ENCODE assay signal across 11 cellular contexts in the genomic region with DNA sequence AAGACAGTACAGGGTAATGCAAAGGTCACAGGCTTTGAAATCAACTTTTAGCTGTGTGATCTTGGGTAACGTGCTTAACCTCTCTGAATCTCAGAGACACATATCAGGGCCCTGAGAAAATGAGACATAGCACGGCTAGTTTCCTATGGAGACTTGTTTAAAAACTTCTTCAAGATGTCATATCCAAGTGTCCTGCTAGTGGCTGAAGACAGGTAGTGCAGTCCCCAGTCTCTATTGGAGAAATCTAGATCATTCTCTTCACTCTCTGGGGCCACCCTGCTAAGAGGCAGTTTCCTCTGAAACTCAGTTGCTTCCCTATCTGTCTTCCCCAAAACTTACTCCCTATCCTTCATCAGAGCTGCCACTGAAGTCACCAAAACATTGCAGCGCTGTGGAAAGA. TPM values are rescaled to one million over a fixed set of nuclear protein-coding genes. Genes with fewer than 3 reads are reported as not detected.
DNase-seq lines count a peak whose midpoint lies in the region; ATAC-seq, FAIRE-seq and TF ChIP-seq lines count a peak whose summit lies in the region.
"Had no signal": no experiment of that assay in that cellular context is flagged by ENCODE, and none has a peak within 500 bp of the region (broad histone marks: within the 10 kb centered on the region; RNA-seq: fewer than 3 reads in every experiment).

No MANE protein-coding gene starts in this region.

- intact Hi-C loops in HepG2 (cut with micrococcal nuclease; ENCODE audit: unreplicated experiment): no loop called here

- no peak overlapping the region for H3K9ac ChIP-seq in HepG2 (ENCODE audit: insufficient read depth, low read depth, low read length)

- H3K36me3 ChIP-seq in osteoblast (ENCODE audit: insufficient read depth, low read length) (no peaks in the 10 kb centered on the region), HepG2 (replicated peaks in 1 of 2; ENCODE audit: control insufficient read depth in 1 of 2, insufficient read depth in 2 of 2, low read length in 2 of 2) (no peaks in the 10 kb centered on the region)
- H3K36me3 ChIP-seq: SJSA1 had no signal

- H2AFZ ChIP-seq in osteoblast (ENCODE audit: low read length): no peak overlapping the region
- no peak overlapping the region for H2AFZ ChIP-seq in HepG2 (ENCODE audit: low read length)

- in situ Hi-C loops in HepG2 (cut with HindIII; ENCODE audit: extremely low pct_ligation_motif_present, low pct_unique_long_range_greater_than_20kb): no loop called here

- no peak for TF ChIP-seq EP300 in HepG2 (IDR thresholded peaks at IDR 0.05; ENCODE audit: low read depth in 2 of 2, low read length in 2 of 2)
- TF ChIP-seq EP300 in HepG2 (CRISPR knock-in tag; IDR thresholded peaks at IDR 0.05; ENCODE audit: borderline replicate concordance): no peak

- no peaks in the 10 kb centered on the region for H3K9me3 ChIP-seq in osteoblast (ENCODE audit: low read depth, low read length)
- H3K9me3 ChIP-seq in HepG2 (ENCODE audit: low read length): no peaks in the 10 kb centered on the region
- H3K9me3 ChIP-seq: SJSA1 had no signal

- DNase-seq in osteoblast (ENCODE audit: insufficient read length, low spot score, missing footprints) (no peak), Ammon's horn (ENCODE audit: low spot score) (no peak), HepG2 (ENCODE audit: low spot score) (no peak)
- no peak for DNase-seq in activated CD4-positive, CD25-positive, alpha-beta regulatory T cell treated with anti-CD3 and anti-CD28 coated beads, Interleukin-2, amount 50 U/mL, for 72 hours
- DNase-seq: NCI-H1436 had no signal

- H3K4me2 ChIP-seq in osteoblast (ENCODE audit: insufficient read depth, low read length) (no peak overlapping the region), HepG2 (ENCODE audit: low read depth, low read length) (no peak overlapping the region)

- H3K79me2 ChIP-seq in osteoblast (ENCODE audit: insufficient read depth, low read length) (no peaks in the 10 kb centered on the region), HepG2 (ENCODE audit: insufficient read depth, low read length) (no peaks in the 10 kb centered on the region)

- H3K4me3 ChIP-seq in WI38 (ENCODE audit: low read depth, low read length): no peak overlapping the region
- no peak overlapping the region for H3K4me3 ChIP-seq in osteoblast (ENCODE audit: insufficient read depth, low read length)
- H3K4me3 ChIP-seq in HepG2 (replicated peaks in 1 of 3; ENCODE audit: insufficient read depth in 1 of 3, low read depth in 2 of 3, low read length in 3 of 3): no peak overlapping the region
- H3K4me3 ChIP-seq: coronary artery, SJSA1 had no signal

- 42% methylated on average over 3 of the region's 3 CpGs for WGBS in HepG2 (ENCODE audit: low lambda C conversion rate)

- H3K27ac ChIP-seq in osteoblast (ENCODE audit: low read depth, low read length): peak overlapping the region; percentile 43
- no peak overlapping the region for H3K27ac ChIP-seq in HepG2 (ENCODE audit: extremely low read length, insufficient read depth, low read length)
- H3K27ac ChIP-seq: coronary artery, SJSA1 had no signal

- H3K27me3 ChIP-seq in osteoblast (ENCODE audit: insufficient read depth, low read length) (no peaks in the 10 kb centered on the region), HepG2 (ENCODE audit: control insufficient read depth in 1 of 2, insufficient read depth in 2 of 2, low read length in 2 of 2) (peaks cover 0 to 3% of the 10 kb centered on the region in 2 experiments; a peak in 3 of 5 replicates)
- H3K27me3 ChIP-seq: SJSA1 had no signal

- CTCF ChIA-PET in HepG2 (lab: Yijun Ruan, JAX; ENCODE audit: low intra/inter-chr PET ratio, low total read pairs): interaction anchor here (1.2 kb wide), 1 partner anchor 146 kb away, joined by 3 read pairs; no protein-coding TSS in a partner anchor

- H4K20me1 ChIP-seq in osteoblast (ENCODE audit: insufficient read depth, low read length) (no peaks in the 10 kb centered on the region), HepG2 (ENCODE audit: insufficient read depth, low read length) (no peaks in the 10 kb centered on the region)

- no TSS peak for BruUV-seq in HepG2 (replicated peaks; lab: Mats Ljungman, UMichigan)

- FAIRE-seq in HepG2 (lab: Jason Lieb, UNC): no peak

- peak; percentile 36 for TF ChIP-seq CTCF in WI38 (IDR thresholded peaks at IDR 0.05; ENCODE audit: low read depth, low read length)
- peak; percentile 34 for TF ChIP-seq CTCF in osteoblast (IDR thresholded peaks at IDR 0.05; ENCODE audit: extremely low read depth, low read depth, low read length)
- TF ChIP-seq CTCF in HepG2 (CRISPR knock-in tag; IDR thresholded peaks at IDR 0.05): no peak

- H3K4me1 ChIP-seq in osteoblast (ENCODE audit: insufficient read depth, low read length): peaks cover 31% of the 10 kb centered on the region
- no peaks in the 10 kb centered on the region for H3K4me1 ChIP-seq in HepG2 (ENCODE audit: insufficient read depth, low read length)

- no peak for TF ChIP-seq POLR2A in HepG2 (IDR thresholded peaks at IDR 0.05; ENCODE audit: insufficient read depth in 1 of 2, low read depth in 2 of 2, low read length in 2 of 2)

- POLR2A ChIA-PET in HepG2 (lab: Yijun Ruan, JAX): no interaction called here

- ATAC-seq in GM18498 (IDR thresholded peaks at IDR 0.05; ENCODE audit: unreplicated experiment) (peak; percentile 50), HG03175 (IDR thresholded peaks at IDR 0.05; ENCODE audit: unreplicated experiment) (peak; percentile 75), HepG2 (no peak)

- no peak for TF ChIP-seq RAD21 in HepG2 (CRISPR knock-in tag; IDR thresholded peaks at IDR 0.05)

TF ChIP-seq in HepG2, 621 proteins besides CTCF, POLR2A, EP300 and RAD21 (continues in another document):
- TF ChIP-seq, protein P1, sequence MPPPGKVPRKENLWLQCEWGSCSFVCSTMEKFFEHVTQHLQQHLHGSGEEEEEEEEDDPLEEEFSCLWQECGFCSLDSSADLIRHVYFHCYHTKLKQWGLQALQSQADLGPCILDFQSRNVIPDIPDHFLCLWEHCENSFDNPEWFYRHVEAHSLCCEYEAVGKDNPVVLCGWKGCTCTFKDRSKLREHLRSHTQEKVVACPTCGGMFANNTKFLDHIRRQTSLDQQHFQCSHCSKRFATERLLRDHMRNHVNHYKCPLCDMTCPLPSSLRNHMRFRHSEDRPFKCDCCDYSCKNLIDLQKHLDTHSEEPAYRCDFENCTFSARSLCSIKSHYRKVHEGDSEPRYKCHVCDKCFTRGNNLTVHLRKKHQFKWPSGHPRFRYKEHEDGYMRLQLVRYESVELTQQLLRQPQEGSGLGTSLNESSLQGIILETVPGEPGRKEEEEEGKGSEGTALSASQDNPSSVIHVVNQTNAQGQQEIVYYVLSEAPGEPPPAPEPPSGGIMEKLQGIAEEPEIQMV (CRISPR knock-in tag; IDR thresholded peaks at IDR 0.05; ENCODE audit: low read depth): no peak
- TF ChIP-seq ZMYM4 (CRISPR knock-in tag; IDR thresholded peaks at IDR 0.05): no peak
- no peak for TF ChIP-seq NCOA5 (CRISPR knock-in tag; IDR thresholded peaks at IDR 0.05)
- no peak for TF ChIP-seq KDM3A (CRISPR knock-in tag; IDR thresholded peaks at IDR 0.05; ENCODE audit: low read depth)

RNA-seq across cellular contexts. Expression of gene GRXCR2, which starts 30.3 kb away (rescaled TPM):
- total RNA-seq in osteoblast (not detected in 2 replicates), HepG2 (2016; rRNA removed; fragmentation: Illumina TruSeq; extraction: Trizol) (not detected in 2 replicates)
- total RNA-seq in HepG2 (2016; cell fraction: cytosol; rRNA removed; fragmentation: Illumina TruSeq; extraction: Trizol; ENCODE audit: low read depth): not detected in 2 replicates
- total RNA-seq in HepG2 (2016; cell fraction: insoluble cytoplasmic fraction; rRNA removed; fragmentation: Illumina TruSeq; extraction: Trizol): not detected in 2 replicates
- total RNA-seq in HepG2 (2016; cell fraction: membrane; rRNA removed; fragmentation: Illumina TruSeq; extraction: Trizol): not detected in 2 replicates
- total RNA-seq in HepG2 (2016; cell fraction: nucleus; rRNA removed; fragmentation: Illumina TruSeq; extraction: Trizol): not detected in 2 replicates
- not detected in 2 replicates for polyA plus RNA-seq in HepG2 (2011; rRNA removed)
- not detected in 2 replicates for polyA plus RNA-seq in HepG2 (2011; cell fraction: cytosol; rRNA removed)
- polyA plus RNA-seq in HepG2 (2011; cell fraction: nucleus; rRNA removed): not detected in 2 replicates
- not detected in 2 replicates for polyA plus RNA-seq in HepG2 (2012)
- polyA plus RNA-seq in HepG2 (2016; cell fraction: cytosol; fragmentation: Illumina TruSeq; extraction: Trizol; ENCODE audit: low read depth): not detected in 2 replicates
- polyA plus RNA-seq in HepG2 (2016; cell fraction: insoluble cytoplasmic fraction; fragmentation: Illumina TruSeq; extraction: Trizol; ENCODE audit: low read depth): not detected in 2 replicates
- not detected in 2 replicates for polyA plus RNA-seq in HepG2 (2016; cell fraction: membrane; fragmentation: Illumina TruSeq; extraction: Trizol; ENCODE audit: low read depth)
- not detected in 2 replicates for polyA plus RNA-seq in HepG2 (2016; cell fraction: nucleus; fragmentation: Illumina TruSeq; extraction: Trizol; ENCODE audit: insufficient read depth, low read depth)
- not detected in 2 replicates for polyA minus RNA-seq in HepG2 (2011; rRNA and poly(A)+ RNA removed; ENCODE audit: low replicate concordance)
- polyA minus RNA-seq in HepG2 (2011; cell fraction: cytosol; rRNA and poly(A)+ RNA removed): not detected in 2 replicates
- polyA minus RNA-seq in HepG2 (2011; cell fraction: nucleus; rRNA and poly(A)+ RNA removed): not detected in 2 replicates
- total RNA-seq: omental fat pad had no signal

RNA-seq across cellular contexts. Expression of gene SH3RF2, which starts 33.3 kb away (rescaled TPM):
- total RNA-seq in osteoblast (2.9 and 4.0 TPM in 2 replicates), HepG2 (2016; rRNA removed; fragmentation: Illumina TruSeq; extraction: Trizol) (3.1 and 3.7 TPM in 2 replicates)
- 2.1 and 2.2 TPM in 2 replicates for total RNA-seq in HepG2 (2016; cell fraction: cytosol; rRNA removed; fragmentation: Illumina TruSeq; extraction: Trizol; ENCODE audit: low read depth)
- 2.6 and 3.8 TPM in 2 replicates for total RNA-seq in HepG2 (2016; cell fraction: insoluble cytoplasmic fraction; rRNA removed; fragmentation: Illumina TruSeq; extraction: Trizol)
- total RNA-seq in HepG2 (2016; cell fraction: membrane; rRNA removed; fragmentation: Illumina TruSeq; extraction: Trizol): 2.4 and 3.8 TPM in 2 replicates
- 7.9 and 8.9 TPM in 2 replicates for total RNA-seq in HepG2 (2016; cell fraction: nucleus; rRNA removed; fragmentation: Illumina TruSeq; extraction: Trizol)
- polyA plus RNA-seq in HepG2 (2011; rRNA removed): 2.6 and 2.8 TPM in 2 replicates
- polyA plus RNA-seq in HepG2 (2011; cell fraction: cytosol; rRNA removed): 1.7 and 2.1 TPM in 2 replicates
- polyA plus RNA-seq in HepG2 (2011; cell fraction: nucleus; rRNA removed): 4.9 and 6.9 TPM in 2 replicates
- polyA plus RNA-seq in HepG2 (2012): 1.7 and 2.5 TPM in 2 replicates
- 0.76 and 1.0 TPM in 2 replicates for polyA plus RNA-seq in HepG2 (2016; cell fraction: cytosol; fragmentation: Illumina TruSeq; extraction: Trizol; ENCODE audit: low read depth)
- 2.7 and 3.7 TPM in 2 replicates for polyA plus RNA-seq in HepG2 (2016; cell fraction: insoluble cytoplasmic fraction; fragmentation: Illumina TruSeq; extraction: Trizol; ENCODE audit: low read depth)
- polyA plus RNA-seq in HepG2 (2016; cell fraction: membrane; fragmentation: Illumina TruSeq; extraction: Trizol; ENCODE audit: low read depth): 1.4 and 1.7 TPM in 2 replicates
- polyA plus RNA-seq in HepG2 (2016; cell fraction: nucleus; fragmentation: Illumina TruSeq; extraction: Trizol; ENCODE audit: insufficient read depth, low read depth): 11.0 and 12.4 TPM in 2 replicates
- polyA minus RNA-seq in HepG2 (2011; rRNA and poly(A)+ RNA removed; ENCODE audit: low replicate concordance): 4.5 and 13.0 TPM in 2 replicates
- 2.0 and 2.5 TPM in 2 replicates for polyA minus RNA-seq in HepG2 (2011; cell fraction: cytosol; rRNA and poly(A)+ RNA removed)
- 8.4 and 9.1 TPM in 2 replicates for polyA minus RNA-seq in HepG2 (2011; cell fraction: nucleus; rRNA and poly(A)+ RNA removed)
